10 cellular contexts compared by ENCODE assay signal in genomic region chr14:26598672-26599131, GRCh38. TPM values are rescaled to one million over a fixed set of nuclear protein-coding genes. Genes with fewer than 3 reads are reported as not detected.
A peak's percentile ranks its signal among the peaks of the same experiment; 100 is the strongest.
DNase-seq lines count a peak whose midpoint lies in the region; ATAC-seq and TF ChIP-seq lines count a peak whose summit lies in the region.
"Had no signal": no experiment of that assay in that cellular context is flagged by ENCODE, and none has a peak within 500 bp of the region (broad histone marks: within the 10 kb centered on the region; RNA-seq: fewer than 3 reads in every experiment).

No MANE protein-coding gene starts in this region.

- ATAC-seq in activated CD8-positive, alpha-beta T cell treated with anti-CD3 and anti-CD28 coated beads, Interleukin-2, amount 10 ng/mL, durations not matched to agents 7 days and 5 days, result no peak
- ATAC-seq: Panc1 had no signal

- H3K27ac ChIP-seq in HUES48 (ENCODE audit: low read depth, low read length), result no peak overlapping the region
- no peak overlapping the region for H3K27ac ChIP-seq in iPS-18a (ENCODE audit: low read length)
- H3K27ac ChIP-seq in spleen, result peak overlapping the region in 7 of 8 donors; percentile 8 to 74 (median 71)

- DNase-seq in activated CD8-positive, alpha-beta T cell treated with anti-CD3 and anti-CD28 coated beads, Interleukin-2, amount 10 ng/mL, durations not matched to agents 7 days and 5 days, result no peak
- no peak for DNase-seq in spleen
- no peak for DNase-seq in stimulated activated CD4-positive, alpha-beta T cell treated with anti-CD3 and anti-CD28 coated beads, Interleukin-2, amount 100 ng/mL, for 24 hours
- DNase-seq in NCI-H1105 (lab: John Stamatoyannopoulos, UW), result no peak
- DNase-seq in HFFc6, result no peak
- no peak for DNase-seq in HUDEP-2 (lab: John Stamatoyannopoulos, UW; ENCODE audit: unreplicated experiment in 76 of 76)
- DNase-seq: stimulated activated naive CD4-positive, alpha-beta T cell treated with Interleukin-2 at 50 U/mL for 16 hours had no signal

- POLR2A ChIA-PET in activated CD8-positive, alpha-beta T cell treated with anti-CD3 and anti-CD28 coated beads, Interleukin-2, amount 10 ng/mL, durations not matched to agents 7 days and 5 days (lab: Charles Lee), result no interaction called here

- TF ChIP-seq POLR2A in spleen (IDR thresholded peaks at IDR 0.05), result no peak

- peaks cover 2% of the 10 kb centered on the region for H3K4me1 Mint-ChIP-seq in activated CD8-positive, alpha-beta T cell treated with anti-CD3 and anti-CD28 coated beads, Interleukin-2, amount 10 ng/mL, durations not matched to agents 7 days and 5 days (ENCODE audit: low read depth)
- H3K4me1 Mint-ChIP-seq in HFFc6 (ENCODE audit: low read depth), result no peaks in the 10 kb centered on the region

- TF ChIP-seq CTCF in spleen (IDR thresholded peaks at IDR 0.05 in 8 of 11, conservative IDR thresholded peaks at IDR 0.05 in 3 of 11), result no peak
- TF ChIP-seq CTCF in HFFc6 (IDR thresholded peaks at IDR 0.05), result no peak

- H3K4me3 Mint-ChIP-seq in activated CD8-positive, alpha-beta T cell treated with anti-CD3 and anti-CD28 coated beads, Interleukin-2, amount 10 ng/mL, durations not matched to agents 7 days and 5 days, result peak overlapping the region; percentile 15
- no peak overlapping the region; the same call in 1 of the 2 replicates for H3K4me3 Mint-ChIP-seq in HFFc6

- no peak overlapping the region for H3K27ac Mint-ChIP-seq in activated CD8-positive, alpha-beta T cell treated with anti-CD3 and anti-CD28 coated beads, Interleukin-2, amount 10 ng/mL, durations not matched to agents 7 days and 5 days
- H3K27ac Mint-ChIP-seq in HFFc6, result no peak overlapping the region

- peaks cover 20% of the 10 kb centered on the region for H3K27me3 Mint-ChIP-seq in activated CD8-positive, alpha-beta T cell treated with anti-CD3 and anti-CD28 coated beads, Interleukin-2, amount 10 ng/mL, durations not matched to agents 7 days and 5 days (ENCODE audit: low read depth)
- H3K27me3 Mint-ChIP-seq in HFFc6 (ENCODE audit: insufficient read depth), result peaks cover 1% of the 10 kb centered on the region; the same call in 1 of the 2 replicates

- 3 to 8% (median 6%) methylated on average over 18 of the region's 18 CpGs for WGBS in spleen, 5 donors

- H3K36me3 Mint-ChIP-seq in activated CD8-positive, alpha-beta T cell treated with anti-CD3 and anti-CD28 coated beads, Interleukin-2, amount 10 ng/mL, durations not matched to agents 7 days and 5 days (ENCODE audit: low read depth), result peaks cover 6% of the 10 kb centered on the region
- H3K36me3 Mint-ChIP-seq in HFFc6 (ENCODE audit: low read depth), result no peaks in the 10 kb centered on the region

- H3K9me3 ChIP-seq in HUES48 (ENCODE audit: control insufficient read depth, insufficient read depth, low read length), result no peaks in the 10 kb centered on the region
- no peaks in the 10 kb centered on the region for H3K9me3 ChIP-seq in iPS-18a (ENCODE audit: control insufficient read depth, low read depth, low read length)
- peaks cover 0 to 5% (median 0%) of the 10 kb centered on the region in 8 donors for H3K9me3 ChIP-seq in spleen

- H3K36me3 ChIP-seq in HUES48 (ENCODE audit: control insufficient read depth, insufficient read depth, low read length) (no peaks in the 10 kb centered on the region), iPS-18a (ENCODE audit: control insufficient read depth, low read depth, low read length) (no peaks in the 10 kb centered on the region), spleen (no peaks in the 10 kb centered on the region)

- peak overlapping the region; percentile 94 for H3K4me3 ChIP-seq in HUES48 (ENCODE audit: low read depth, low read length)
- H3K4me3 ChIP-seq in iPS-18a (ENCODE audit: low read length), result peak overlapping the region; percentile 73
- H3K4me3 ChIP-seq in spleen, result peak overlapping the region; percentile 33 to 71 (median 52)

- H3K27me3 ChIP-seq in HUES48 (ENCODE audit: control insufficient read depth, insufficient read depth, low read length) (peaks cover 14% of the 10 kb centered on the region; the same call in 1 of the 2 replicates), iPS-18a (ENCODE audit: control insufficient read depth, insufficient read depth, low read length) (peaks cover 13% of the 10 kb centered on the region), spleen (replicated peaks in 1 of 7) (peaks cover 0 to 48% (median 0%) of the 10 kb centered on the region in 7 donors)

- intact Hi-C loops in spleen (cut with DNase I; ENCODE audit: low total_unique reads), result no loop called here

- H3K9ac ChIP-seq in HUES48 (ENCODE audit: low read depth, low read length) (no peak overlapping the region), iPS-18a (ENCODE audit: low read length) (peak overlapping the region; percentile 11)

- peaks cover 6% of the 10 kb centered on the region for H3K9me3 Mint-ChIP-seq in activated CD8-positive, alpha-beta T cell treated with anti-CD3 and anti-CD28 coated beads, Interleukin-2, amount 10 ng/mL, durations not matched to agents 7 days and 5 days (ENCODE audit: insufficient read depth)
- H3K9me3 Mint-ChIP-seq in HFFc6, result peaks cover 8% of the 10 kb centered on the region; the same call in 1 of the 2 replicates

- CTCF ChIA-PET in activated CD8-positive, alpha-beta T cell treated with anti-CD3 and anti-CD28 coated beads, Interleukin-2, amount 10 ng/mL, durations not matched to agents 7 days and 5 days (lab: Charles Lee), result no interaction called here

- H3K4me1 ChIP-seq in HUES48 (ENCODE audit: control insufficient read depth, insufficient read depth, low read length), result peaks cover 20% of the 10 kb centered on the region
- peaks cover 10% of the 10 kb centered on the region for H3K4me1 ChIP-seq in iPS-18a (ENCODE audit: control insufficient read depth, low read depth, low read length)
- H3K4me1 ChIP-seq in spleen, result peaks cover 0 to 11% (median 0%) of the 10 kb centered on the region in 6 donors

RNA-seq across cellular contexts. Expression of gene NOVA1, which starts 0.9 kb away (rescaled TPM):
- total RNA-seq in activated CD8-positive, alpha-beta T cell treated with anti-CD3 and anti-CD28 coated beads, Interleukin-2, amount 10 ng/mL, durations not matched to agents 7 days and 5 days, result not detected
- total RNA-seq in spleen, result 1 to 10 TPM; 1.3 to 4.0 (median 2.8) TPM
- polyA plus RNA-seq in spleen, result 1 to 10 TPM in 2 of 3 donors, under 1 TPM in 1; 0.59 to 1.4 (median 1.1) TPM
- total RNA-seq in HFFc6 (2021; fragmentation: NEBNext Ultra II Directional; extraction: Animal tissue kit (Norgen Biotek cat#: 25700)), result not detected

Comparison
In these comparisons a context has a peak if more than half of its experiments do, and no peak if none do; other contexts are left out.
1. H3K27ac ChIP-seq: peak in spleen (7 of 8); none in HUES48 (single experiment) and iPS-18a (single experiment).
2. Peak in every context shown above with its lines, with median percentiles within 50 percentile points of each other: H3K4me3 ChIP-seq.